ENCODE assay signal across 8 cellular contexts in the genomic region with DNA sequence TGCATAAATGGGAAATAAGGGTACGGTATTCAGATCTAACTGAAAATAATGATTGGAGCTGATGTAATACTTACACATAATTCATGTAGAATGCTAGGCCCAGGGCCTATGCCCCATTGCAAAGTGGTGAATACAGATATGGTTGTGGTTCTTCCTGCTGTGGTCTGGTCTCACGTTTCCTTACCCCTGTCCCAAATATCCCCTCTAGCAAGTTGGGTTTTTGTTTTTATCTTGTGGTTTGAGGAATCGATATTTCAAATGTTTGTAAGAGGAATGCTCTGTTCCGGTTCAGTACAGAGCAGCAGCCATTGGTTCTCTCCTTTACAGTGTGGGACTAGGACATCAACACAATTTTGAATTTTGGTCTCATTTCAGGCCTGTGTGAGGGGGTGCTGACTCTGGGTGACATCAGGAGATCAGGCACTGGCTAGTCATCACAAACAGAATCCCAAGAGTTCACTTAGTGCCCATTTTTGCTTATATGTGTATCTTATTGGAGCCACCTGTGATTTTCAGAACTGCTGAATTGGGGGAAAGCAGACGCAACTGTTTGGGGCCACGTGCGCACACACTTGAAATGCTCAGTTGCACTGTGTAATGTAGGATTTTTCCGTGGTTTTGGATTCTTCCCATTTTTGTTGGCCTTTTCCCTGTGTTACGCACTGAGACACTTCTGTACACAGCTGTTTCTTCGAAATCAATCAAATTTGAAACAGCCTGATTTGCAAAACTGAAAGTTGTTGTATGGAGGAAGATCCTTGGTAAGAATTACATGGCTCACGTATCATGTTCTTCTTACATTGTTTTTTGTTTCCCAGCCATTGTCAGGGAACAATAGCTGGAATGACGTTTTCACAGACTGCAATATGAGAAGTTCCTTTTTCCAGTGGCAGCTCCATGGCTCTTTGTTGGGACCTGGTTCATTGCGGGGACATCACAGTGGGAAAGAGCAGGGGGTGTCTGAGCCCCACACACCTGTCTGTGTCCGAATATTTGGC. TPM values are rescaled to one million over a fixed set of nuclear protein-coding genes. Genes with fewer than 3 reads are reported as not detected.
DNase-seq lines count a peak whose midpoint lies in the region; ATAC-seq and TF ChIP-seq lines count a peak whose summit lies in the region.

No MANE protein-coding gene starts in this region.

- H4K8ac ChIP-seq in mesenchymal stem cell (ENCODE audit: low read length) = peak overlapping the region; percentile 27

- H2AK5ac ChIP-seq in mesenchymal stem cell (ENCODE audit: low read length, severe bottlenecking) = no peak overlapping the region

- H3K18ac ChIP-seq in mesenchymal stem cell (ENCODE audit: low read depth in 1 of 2, low read length in 2 of 2) = no peak overlapping the region

- H3K9me3 ChIP-seq in AG04450 (ENCODE audit: control insufficient read depth, insufficient read depth, low read length) = no peaks in the 10 kb centered on the region
- no peaks in the 10 kb centered on the region for H3K9me3 ChIP-seq in mesenchymal stem cell (ENCODE audit: control insufficient read depth, low read length)

- H2BK15ac ChIP-seq in mesenchymal stem cell (ENCODE audit: low read depth, poor library complexity, severe bottlenecking) = no peak overlapping the region

- 78% methylated on average over 13 of the region's 14 CpGs for WGBS in mesenchymal stem cell

- H3K4me3 ChIP-seq in AG04450 (ENCODE audit: low read depth, low read length) (no peak overlapping the region; the same call in 1 of the 2 replicates), coronary artery (no peak overlapping the region), mesenchymal stem cell (ENCODE audit: insufficient read depth in 1 of 2, low read depth in 1 of 2, low read length in 2 of 2) (no peak overlapping the region)

- no peak overlapping the region for H2BK5ac ChIP-seq in mesenchymal stem cell (ENCODE audit: low read depth, low read length, poor library complexity, severe bottlenecking)

- ATAC-seq in GM19324 (IDR thresholded peaks at IDR 0.05; ENCODE audit: low FRiP score, unreplicated experiment) = no peak
- no peak for ATAC-seq in GM19463 (IDR thresholded peaks at IDR 0.05; ENCODE audit: unreplicated experiment)
- ATAC-seq in HG02840 (IDR thresholded peaks at IDR 0.05; ENCODE audit: low FRiP score, unreplicated experiment) = no peak

- no peak overlapping the region for H3K14ac ChIP-seq in mesenchymal stem cell (ENCODE audit: low read length in 2 of 2)

- H3K4me1 ChIP-seq in mesenchymal stem cell (ENCODE audit: control insufficient read depth, insufficient read depth, low read depth, low read length) = peaks cover 45% of the 10 kb centered on the region

- no peak overlapping the region for H3K4ac ChIP-seq in mesenchymal stem cell (ENCODE audit: low read depth in 1 of 2, low read length in 2 of 2)

- H4K91ac ChIP-seq in mesenchymal stem cell (ENCODE audit: low read length) = no peak overlapping the region

- no peak overlapping the region for H2BK12ac ChIP-seq in mesenchymal stem cell (ENCODE audit: low read length in 2 of 2)

- DNase-seq in AG04450 (ENCODE audit: low read depth, low spot score) = no peak
- peak; percentile 81 for DNase-seq in M059J (ENCODE audit: low read depth)
- DNase-seq in coronary artery (ENCODE audit: low spot score) = peak; percentile 35
- peak; percentile 71 for DNase-seq in mesenchymal stem cell
- DNase-seq in activated CD4-positive, alpha-beta T cell treated with anti-CD3 and anti-CD28 coated beads, Interleukin-2, amount 50 U/mL, for 48 hours = no peak

- no peak overlapping the region for H3K4me2 ChIP-seq in mesenchymal stem cell (ENCODE audit: low read length, poor library complexity, severe bottlenecking)

- CTCF ChIA-PET in AG04450 (lab: Charles Lee) = interaction anchor here (1.0 to 1.8 kb wide), 3 partner anchors 25 to 415 kb away, joined by 3 to 7 read pairs (median 4); no protein-coding TSS in a partner anchor

- peaks cover 0 to 17% of the 10 kb centered on the region in 2 experiments for H3K36me3 ChIP-seq in mesenchymal stem cell (ENCODE audit: control insufficient read depth in 1 of 2, insufficient read depth in 2 of 2, low read depth in 1 of 2, low read length in 2 of 2)

- H3K27ac ChIP-seq in AG04450 (ENCODE audit: low read depth, low read length) (peak overlapping the region; percentile 52), coronary artery (no peak overlapping the region), mesenchymal stem cell (ENCODE audit: low read length, poor library complexity, severe bottlenecking) (peak overlapping the region; percentile 40)

- no peak overlapping the region for H3K23ac ChIP-seq in mesenchymal stem cell (ENCODE audit: low read length in 2 of 2)

- no peak overlapping the region for H2AFZ ChIP-seq in mesenchymal stem cell (ENCODE audit: low read depth, low read length)

- H3K9ac ChIP-seq in mesenchymal stem cell (ENCODE audit: low read length) = no peak overlapping the region

- TF ChIP-seq CTCF in AG04450 (IDR thresholded peaks at IDR 0.05; ENCODE audit: low read depth, low read length) (no peak), coronary artery (IDR thresholded peaks at IDR 0.05) (no peak)

- H3K27me3 ChIP-seq in AG04450 (ENCODE audit: control insufficient read depth, insufficient read depth, low read length) = no peaks in the 10 kb centered on the region
- no peaks in the 10 kb centered on the region for H3K27me3 ChIP-seq in mesenchymal stem cell (ENCODE audit: control insufficient read depth in 1 of 2, insufficient read depth in 1 of 2, low read length in 2 of 2)

- H2BK120ac ChIP-seq in mesenchymal stem cell (ENCODE audit: low read depth, low read length) = no peak overlapping the region

- H3K79me1 ChIP-seq in mesenchymal stem cell (replicated peaks; ENCODE audit: low read length, poor library complexity, severe bottlenecking) = no peaks in the 10 kb centered on the region

- POLR2A ChIA-PET in AG04450 (lab: Yijun Ruan, JAX) = no interaction called here

RNA-seq across cellular contexts. Expression of a gene that starts 8.6 kb away (rescaled TPM):
- 224 and 276 TPM in 2 replicates for polyA plus RNA-seq in AG04450 (2011; rRNA removed)
- 304 and 360 TPM in 2 replicates for polyA minus RNA-seq in AG04450 (2011; rRNA and poly(A)+ RNA removed)
- 56.4 and 89.1 TPM in 2 replicates for total RNA-seq in M059J (2014; rRNA removed; shearing (Covaris generic))
- 48.8 TPM for polyA plus RNA-seq in mesenchymal stem cell (2013, experiment 1 of 2)
- polyA plus RNA-seq in mesenchymal stem cell (2013, experiment 2 of 2) = 47.7 TPM

Comparison
In these comparisons a context has a peak if more than half of its experiments do, and no peak if none do; other contexts are left out.
1. DNase-seq: peak in M059J (single experiment), coronary artery (single experiment) and mesenchymal stem cell (single experiment); none in AG04450 (single experiment) and activated CD4-positive, alpha-beta T cell treated with anti-CD3 and anti-CD28 coated beads, Interleukin-2, amount 50 U/mL, for 48 hours (0 of 2).
2. H3K27ac ChIP-seq: peak in AG04450 (single experiment) and mesenchymal stem cell (single experiment); none in coronary artery (0 of 2).